ENCODE assay signal across 8 cellular contexts in genomic region chr5:72320022-72320898, GRCh38. TPM values are rescaled to one million over a fixed set of nuclear protein-coding genes. Genes with fewer than 3 reads are reported as not detected.
DNase-seq lines count a peak whose midpoint lies in the region; ATAC-seq and TF ChIP-seq lines count a peak whose summit lies in the region.

Gene MRPS27 (minus strand): TSS chr5:72320240. CDS start chr5:72320221, 19 bp downstream.
Gene PTCD2 (plus strand): TSS chr5:72320373. CDS start chr5:72320383, 10 bp downstream.

- peak; percentile 98 for DNase-seq in AG04450 (ENCODE audit: low read depth, low spot score)
- peak; percentile 90 for DNase-seq in NCI-H2196 (lab: John Stamatoyannopoulos, UW; ENCODE audit: unreplicated experiment)
- peak; percentile 97 for DNase-seq in mammary epithelial cell

- no peaks in the 10 kb centered on the region for H4K20me1 ChIP-seq in mammary epithelial cell (ENCODE audit: insufficient read depth, low read length)

- no peaks in the 10 kb centered on the region; the same call in 1 of the 2 replicates for H3K9me3 ChIP-seq in AG04450 (ENCODE audit: control insufficient read depth, insufficient read depth, low read length)
- H3K9me3 ChIP-seq in mammary epithelial cell (replicated peaks; ENCODE audit: insufficient read depth, low read length) = no peaks in the 10 kb centered on the region
- no peaks in the 10 kb centered on the region for H3K9me3 ChIP-seq in iPS-20b (ENCODE audit: insufficient read depth, low read depth, low read length)

- peak within 1 kb of the TSS; percentile 98 for H2AFZ ChIP-seq in mammary epithelial cell (ENCODE audit: low read depth, low read length)

- POLR2A ChIA-PET in AG04450 (lab: Yijun Ruan, JAX) = interaction anchor here (0.8 to 1.4 kb wide), 5 partner anchors 12 to 497 kb away, joined by 4 to 18 read pairs (median 5); partner anchors contain the start of gene TNPO1

- CTCF ChIA-PET in AG04450 (lab: Charles Lee) (interaction anchor here (0.7 to 2.6 kb wide), 3 partner anchors 16 to 537 kb away, joined by 3 to 7 read pairs (median 3); no protein-coding TSS in a partner anchor), mammary epithelial cell (lab: Charles Lee; ENCODE audit: low non-redundant PET) (interaction anchor here (0.5 kb wide), 1 partner anchor 548 kb away, joined by 4 read pairs; no protein-coding TSS in a partner anchor)

- H3K9ac ChIP-seq in mammary epithelial cell (ENCODE audit: insufficient read depth, low read length) (peak within 1 kb of the TSS; percentile 79), iPS-20b (ENCODE audit: low read depth, low read length) (peak within 1 kb of the TSS; percentile 94)

- H3K4me1 ChIP-seq in mammary epithelial cell (ENCODE audit: insufficient read depth, low read length) (peaks cover 24% of the 10 kb centered on the region), iPS-20b (ENCODE audit: insufficient read depth, low read length) (peaks cover 3% of the 10 kb centered on the region; the same call in 1 of the 2 replicates)

- no peaks in the 10 kb centered on the region for H3K36me3 ChIP-seq in mammary epithelial cell (ENCODE audit: insufficient read depth, low read length)
- peaks cover 38% of the 10 kb centered on the region for H3K36me3 ChIP-seq in iPS-20b (ENCODE audit: insufficient read depth, low read depth, low read length)

- H3K79me2 ChIP-seq in mammary epithelial cell (ENCODE audit: insufficient read depth, low read length) = peaks cover 53% of the 10 kb centered on the region

- BruUV-seq in mammary epithelial cell (replicated peaks; lab: Mats Ljungman, UMichigan) = TSS peak; percentile 23

- in situ Hi-C loops in mammary epithelial cell (cut with MboI; ENCODE audit: low sequenced_read_pairs in 2 of 2) = no loop called here

- ATAC-seq in GM18870 (IDR thresholded peaks at IDR 0.05; ENCODE audit: unreplicated experiment) (peak; percentile 95), HG03135 (IDR thresholded peaks at IDR 0.05; ENCODE audit: unreplicated experiment) (peak; percentile 99)

- H3K4me3 ChIP-seq in AG04450 (ENCODE audit: low read depth, low read length) = peak within 1 kb of the TSS; percentile 98
- H3K4me3 ChIP-seq in mammary epithelial cell (replicated peaks in 1 of 3; ENCODE audit: insufficient read depth in 1 of 3, low read depth in 2 of 3, low read length in 3 of 3) = peak within 1 kb of the TSS; percentile 78 to 91 (median 81)
- peak within 1 kb of the TSS; percentile 93 for H3K4me3 ChIP-seq in iPS-20b (ENCODE audit: low read length)
- H3K4me3 ChIP-seq in skin epidermis = peak within 1 kb of the TSS; percentile 59 to 90 (median 73)

- WGBS in mammary epithelial cell (ENCODE audit: low coverage, missing lambda C conversion rate) = 3% methylated on average over 33 of the region's 51 CpGs

- intact Hi-C loops in mammary epithelial cell (cut with micrococcal nuclease) = no loop called here

- H3K27me3 ChIP-seq in AG04450 (ENCODE audit: control insufficient read depth, insufficient read depth, low read length) = no peaks in the 10 kb centered on the region
- no peaks in the 10 kb centered on the region for H3K27me3 ChIP-seq in mammary epithelial cell (ENCODE audit: insufficient read depth, low read length)
- no peaks in the 10 kb centered on the region for H3K27me3 ChIP-seq in iPS-20b (ENCODE audit: insufficient read depth, low read length)

- TF ChIP-seq CTCF in AG04450 (IDR thresholded peaks at IDR 0.05; ENCODE audit: low read depth, low read length) = peak; percentile 28
- TF ChIP-seq CTCF in VCaP (conservative IDR thresholded peaks at IDR 0.05) = no peak; the same call in 1 of the 2 replicates
- no peak for TF ChIP-seq CTCF in mammary epithelial cell (conservative IDR thresholded peaks at IDR 0.05 in 1 of 2, IDR thresholded peaks at IDR 0.05 in 1 of 2; ENCODE audit: extremely low read depth in 1 of 2, insufficient read depth in 1 of 2, low read depth in 1 of 2, low read length in 2 of 2)

- dilution Hi-C loops in mammary epithelial cell (cut with HindIII; ENCODE audit: low sequenced_read_pairs) = no loop called here

- peak within 1 kb of the TSS; percentile 82 for H3K4me2 ChIP-seq in mammary epithelial cell (ENCODE audit: insufficient read depth, low read depth, low read length)

- H3K27ac ChIP-seq in AG04450 (ENCODE audit: low read depth, low read length) = peak within 1 kb of the TSS; percentile 62
- peak within 1 kb of the TSS; percentile 69 for H3K27ac ChIP-seq in VCaP
- H3K27ac ChIP-seq in mammary epithelial cell (ENCODE audit: insufficient read depth, low read depth, low read length) = peak within 1 kb of the TSS; percentile 45
- H3K27ac ChIP-seq in iPS-20b (ENCODE audit: low read length) = peak within 1 kb of the TSS; percentile 80
- peak within 1 kb of the TSS; percentile 33 to 88 (median 82) for H3K27ac ChIP-seq in skin epidermis

RNA-seq across cellular contexts. Expression of gene MRPS27, which starts in this region (rescaled TPM):
- 87.5 and 98.3 TPM in 2 replicates for polyA plus RNA-seq in AG04450 (2011; rRNA removed)
- polyA minus RNA-seq in AG04450 (2011; rRNA and poly(A)+ RNA removed) = 91.9 and 105 TPM in 2 replicates
- 10 to 100 TPM; 68.2 to 74.5 TPM for total RNA-seq in mammary epithelial cell
- 71.3 TPM for polyA plus RNA-seq in mammary epithelial cell
- 75.1 TPM for polyA minus RNA-seq in mammary epithelial cell

RNA-seq across cellular contexts. Expression of gene PTCD2, which starts in this region (rescaled TPM):
- polyA plus RNA-seq in AG04450 (2011; rRNA removed) = 9.8 and 13.9 TPM in 2 replicates
- 9.8 and 11.5 TPM in 2 replicates for polyA minus RNA-seq in AG04450 (2011; rRNA and poly(A)+ RNA removed)
- total RNA-seq in mammary epithelial cell = 10 to 100 TPM; 12.5 to 19.4 TPM
- 9.9 TPM for polyA plus RNA-seq in mammary epithelial cell
- 8.0 TPM for polyA minus RNA-seq in mammary epithelial cell

Comparison
In these comparisons a context has a peak if more than half of its experiments do, and no peak if none do; other contexts are left out.
1. Peak in every context shown above with its lines: DNase-seq, ATAC-seq, H3K4me3 ChIP-seq and H3K27ac ChIP-seq.